ENCODE assay signal across 11 cellular contexts in the genomic region with DNA sequence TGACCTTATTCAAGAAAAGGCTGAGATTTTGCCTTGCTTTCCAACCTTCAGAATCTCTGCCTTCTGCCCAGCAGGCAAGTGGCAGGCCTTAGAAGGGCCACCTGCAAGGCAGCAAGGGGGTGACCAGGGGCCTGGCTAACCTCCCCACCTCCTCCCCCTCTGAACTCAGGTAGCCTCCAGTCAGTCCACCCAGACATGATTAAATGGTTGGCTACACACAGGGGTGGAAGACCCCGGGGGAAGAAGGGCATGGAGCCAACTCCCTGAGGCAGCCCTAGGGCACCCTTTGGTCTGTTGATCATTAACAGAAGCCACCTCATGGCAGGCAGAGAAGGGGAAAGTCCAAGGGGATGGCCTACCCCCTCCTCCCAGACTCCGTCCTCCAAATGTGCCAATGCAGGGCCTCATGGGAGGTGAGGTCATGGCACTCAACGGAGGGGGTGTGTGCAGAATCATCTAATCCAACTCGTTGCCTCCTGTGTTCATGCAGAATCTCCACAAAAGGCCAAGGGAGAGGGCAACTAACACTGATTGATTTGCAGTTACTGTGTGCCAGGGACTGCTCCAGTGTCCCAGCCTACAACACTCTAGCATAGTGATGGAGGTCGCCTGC. TPM values are rescaled to one million over a fixed set of nuclear protein-coding genes. Genes with fewer than 3 reads are reported as not detected.
DNase-seq lines count a peak whose midpoint lies in the region.
"Had no signal": no experiment of that assay in that cellular context is flagged by ENCODE, and none has a peak within 500 bp of the region (broad histone marks: within the 10 kb centered on the region; RNA-seq: fewer than 3 reads in every experiment).

No MANE protein-coding gene starts in this region.

- WGBS in mesendoderm (ENCODE audit: extremely low coverage, insufficient coverage, low lambda C conversion rate), result no CpG with 5 or more reads among the region's 5 CpGs

- no peak overlapping the region for H2BK15ac ChIP-seq in mesendoderm (replicated peaks; ENCODE audit: low read depth)

- H4K8ac ChIP-seq in mesendoderm (ENCODE audit: low read depth, low read length), result no peak overlapping the region

- peaks cover 7% of the 10 kb centered on the region for H3K4me1 ChIP-seq in mesendoderm (ENCODE audit: control insufficient read depth, low read depth, low read length)

- no peak overlapping the region for H3K4ac ChIP-seq in mesendoderm (ENCODE audit: low read depth, low read length)

- H3K56ac ChIP-seq in mesendoderm (ENCODE audit: low read length), result no peak overlapping the region

- H3K18ac ChIP-seq in mesendoderm (ENCODE audit: low read length), result no peak overlapping the region

- H3K4me1 Mint-ChIP-seq in activated T-cell treated with anti-CD3 and anti-CD28 coated beads, Interleukin-2, amount 50 U/mL, for 24 hours (ENCODE audit: low read depth), result peaks cover 96% of the 10 kb centered on the region

- H3K4me3 Mint-ChIP-seq in activated T-cell treated with anti-CD3 and anti-CD28 coated beads, Interleukin-2, amount 50 U/mL, for 24 hours, result no peak overlapping the region

- no peak overlapping the region for H4K5ac ChIP-seq in mesendoderm (ENCODE audit: low read length)

- no peaks in the 10 kb centered on the region for H3K27me3 ChIP-seq in mesendoderm (ENCODE audit: insufficient read depth, low read length, poor library complexity)

- H3K36me3 Mint-ChIP-seq in activated T-cell treated with anti-CD3 and anti-CD28 coated beads, Interleukin-2, amount 50 U/mL, for 24 hours (ENCODE audit: low read depth), result peaks cover 33% of the 10 kb centered on the region

- H3K23ac ChIP-seq in mesendoderm (ENCODE audit: low read length), result no peak overlapping the region

- H3K4me2 ChIP-seq in mesendoderm (ENCODE audit: low read length), result no peak overlapping the region

- H2AK5ac ChIP-seq in mesendoderm (ENCODE audit: low read length), result no peak overlapping the region

- H3K9ac ChIP-seq in mesendoderm (ENCODE audit: low read length), result no peak overlapping the region

- H2BK120ac ChIP-seq in mesendoderm (ENCODE audit: low read depth, low read length), result no peak overlapping the region

- H3K27ac ChIP-seq in mesendoderm (ENCODE audit: low read depth, low read length), result no peak overlapping the region

- peaks cover 2% of the 10 kb centered on the region for H3K36me3 ChIP-seq in mesendoderm (ENCODE audit: control insufficient read depth, insufficient read depth, low read length)

- H3K9me3 Mint-ChIP-seq in activated T-cell treated with anti-CD3 and anti-CD28 coated beads, Interleukin-2, amount 50 U/mL, for 24 hours, result no peaks in the 10 kb centered on the region
- H3K9me3 Mint-ChIP-seq: H9 had no signal

- H3K27ac Mint-ChIP-seq in activated T-cell treated with anti-CD3 and anti-CD28 coated beads, Interleukin-2, amount 50 U/mL, for 24 hours, result peak overlapping the region; percentile 88

- no peaks in the 10 kb centered on the region for H3K27me3 Mint-ChIP-seq in activated T-cell treated with anti-CD3 and anti-CD28 coated beads, Interleukin-2, amount 50 U/mL, for 24 hours
- H3K27me3 Mint-ChIP-seq: naive B cell had no signal

- no peak overlapping the region for H3K4me3 ChIP-seq in mesendoderm (ENCODE audit: low read length)

- H3K79me2 ChIP-seq in mesendoderm (ENCODE audit: control insufficient read depth, insufficient read depth, low read length), result peaks cover 4% of the 10 kb centered on the region

- DNase-seq in activated T-cell treated with anti-CD3 and anti-CD28 coated beads, Interleukin-2, amount 50 U/mL, for 24 hours, result no peak
- no peak for DNase-seq in activated T-cell treated with anti-CD3 and anti-CD28 coated beads, Interleukin-2, amount 50 U/mL, for 1 hour
- DNase-seq in astrocyte of the hippocampus (ENCODE audit: low read depth, low spot score) (peak; percentile 41), lung microvascular endothelial cell (ENCODE audit: low read depth in 2 of 2) (peak; percentile 39 to 54), ureter (ENCODE audit: low spot score) (peak; percentile 53), NCI-H2107 treated with DMSO at 0.1 percent for 48 hours (lab: John Stamatoyannopoulos, UW; ENCODE audit: unreplicated experiment) (no peak), SHP77 (lab: John Stamatoyannopoulos, UW) (no peak), mesendoderm (no peak)
- DNase-seq: H9, naive B cell, NCI-H82 had no signal

- peaks cover 5% of the 10 kb centered on the region for H3K79me1 ChIP-seq in mesendoderm (ENCODE audit: low read length)

- no peak overlapping the region for H2BK5ac ChIP-seq in mesendoderm (ENCODE audit: low read length)

RNA-seq across cellular contexts. Expression of a gene that starts 8.5 kb away (rescaled TPM):
- total RNA-seq in lung microvascular endothelial cell (5.7 and 8.7 TPM in 2 replicates), ureter (393 TPM)
- polyA plus RNA-seq in mesendoderm (2013, experiment 1 of 2), result 81.7 TPM
- polyA plus RNA-seq in mesendoderm (2013, experiment 2 of 2), result 85.1 TPM

Comparison
In these comparisons a context has a peak if more than half of its experiments do, and no peak if none do; other contexts are left out.
1. DNase-seq: peak in astrocyte of the hippocampus (single experiment), lung microvascular endothelial cell (2 of 2) and ureter (single experiment); none in activated T-cell treated with anti-CD3 and anti-CD28 coated beads, Interleukin-2, amount 50 U/mL, for 24 hours (single experiment), activated T-cell treated with anti-CD3 and anti-CD28 coated beads, Interleukin-2, amount 50 U/mL, for 1 hour (single experiment), NCI-H2107 treated with DMSO at 0.1 percent for 48 hours (single experiment), SHP77 (0 of 2) and mesendoderm (single experiment).
2. RNA of a gene that starts 8.5 kb away (total RNA-seq): 393 TPM in ureter (single experiment); 5.7 to 8.7 TPM in lung microvascular endothelial cell; every median in the first group is over 10 times any median in the second.